ENCODE assay signal across 25 cellular contexts in the genomic region with DNA sequence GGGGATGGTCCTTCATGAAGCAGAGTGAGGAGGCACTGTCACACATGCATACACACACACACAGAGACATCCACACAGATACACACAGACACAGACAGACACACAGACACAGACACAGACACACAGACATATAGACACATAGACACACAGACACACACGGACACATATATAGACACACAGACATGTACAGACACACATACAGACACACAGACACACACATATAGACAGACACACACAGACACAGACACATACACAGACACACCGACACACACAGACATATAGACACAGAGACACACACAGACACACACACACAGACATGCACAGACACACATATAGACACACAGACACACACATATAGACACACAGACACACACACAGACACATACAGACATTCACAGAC.
"Had no signal": no experiment of that assay in that cellular context is flagged by ENCODE, and none has a peak within 500 bp of the region (broad histone marks: within the 10 kb centered on the region; RNA-seq: fewer than 3 reads in every experiment).

No MANE protein-coding gene starts in this region.

- H3K4me3 Mint-ChIP-seq: mesothelial cell of epicardium; naive B cell; natural killer cell; nephron progenitor cell; neural progenitor cell; stimulated activated effector memory CD8-positive, alpha-beta T cell treated with anti-CD3 and anti-CD28 coated beads, Interleukin-12 subunit alpha, Interleukin-12 subunit beta, amount 100 ng/mL, for 72 hours; stimulated activated naive CD8-positive, alpha-beta T cell treated with anti-CD3 and anti-CD28 coated beads, Interleukin-15, Interleukin-2, amounts not matched to agents 100 ng/mL and 50 ng/mL, for 24 hours had no signal

- H3K4me3 ChIP-seq: left ventricle myocardium inferior, lung, neural progenitor cell, ovary, prostate gland, sigmoid colon, spleen, suprapubic skin, thoracic aorta, tibial artery, upper lobe of right lung had no signal

- H3K27ac Mint-ChIP-seq: mesothelial cell of epicardium; naive B cell; natural killer cell; nephron progenitor cell; neural progenitor cell; stimulated activated effector memory CD8-positive, alpha-beta T cell treated with anti-CD3 and anti-CD28 coated beads, Interleukin-12 subunit alpha, Interleukin-12 subunit beta, amount 100 ng/mL, for 72 hours; stimulated activated naive CD8-positive, alpha-beta T cell treated with anti-CD3 and anti-CD28 coated beads, Interleukin-15, Interleukin-2, amounts not matched to agents 100 ng/mL and 50 ng/mL, for 24 hours had no signal

- H3K4me1 ChIP-seq: left ventricle myocardium inferior, neural progenitor cell, prostate gland, sigmoid colon, suprapubic skin, tibial artery, upper lobe of right lung had no signal

- H3K4me2 ChIP-seq: neural progenitor cell had no signal

- FAIRE-seq: small intestine had no signal

- H3K9me3 ChIP-seq: left ventricle myocardium inferior, ovary, prostate gland, sigmoid colon, spleen, suprapubic skin, thoracic aorta, tibial artery, upper lobe of right lung had no signal

- H3K27ac ChIP-seq: left ventricle myocardium inferior, neural progenitor cell, ovary, prostate gland, sigmoid colon, spleen, suprapubic skin, thoracic aorta, tibial artery, upper lobe of right lung had no signal

- H3K36me3 ChIP-seq: left ventricle myocardium inferior, neural progenitor cell, ovary, prostate gland, sigmoid colon, spleen, suprapubic skin, thoracic aorta, tibial artery, upper lobe of right lung had no signal

- H3K9me3 Mint-ChIP-seq: mesothelial cell of epicardium; natural killer cell; nephron progenitor cell; stimulated activated effector memory CD8-positive, alpha-beta T cell treated with anti-CD3 and anti-CD28 coated beads, Interleukin-12 subunit alpha, Interleukin-12 subunit beta, amount 100 ng/mL, for 72 hours; stimulated activated naive CD8-positive, alpha-beta T cell treated with anti-CD3 and anti-CD28 coated beads, Interleukin-15, Interleukin-2, amounts not matched to agents 100 ng/mL and 50 ng/mL, for 24 hours had no signal

- H2AFZ ChIP-seq: neural progenitor cell had no signal

- H3K9ac ChIP-seq: neural progenitor cell had no signal

- H3K27me3 ChIP-seq: neural progenitor cell, ovary had no signal

- ATAC-seq: natural killer cell; right cardiac atrium; stimulated activated effector memory CD8-positive, alpha-beta T cell treated with anti-CD3 and anti-CD28 coated beads, Interleukin-12 subunit alpha, Interleukin-12 subunit beta, amount 100 ng/mL, for 72 hours; upper lobe of right lung had no signal

- H3K36me3 Mint-ChIP-seq: mesothelial cell of epicardium; naive B cell; natural killer cell; neural progenitor cell; stimulated activated effector memory CD8-positive, alpha-beta T cell treated with anti-CD3 and anti-CD28 coated beads, Interleukin-12 subunit alpha, Interleukin-12 subunit beta, amount 100 ng/mL, for 72 hours had no signal

- H3K4me1 Mint-ChIP-seq: mesothelial cell of epicardium; natural killer cell; stimulated activated effector memory CD8-positive, alpha-beta T cell treated with anti-CD3 and anti-CD28 coated beads, Interleukin-12 subunit alpha, Interleukin-12 subunit beta, amount 100 ng/mL, for 72 hours had no signal

- DNase-seq: islet precursor cell; left ventricle myocardium inferior; mesendoderm; naive B cell; natural killer cell; nephron progenitor cell; ovary; retina; right cardiac atrium; sigmoid colon; small intestine; stimulated activated CD4-positive, alpha-beta T cell treated with anti-CD3 and anti-CD28 coated beads, Interleukin-4, amount 100 ng/mL, for 24 hours; stimulated activated naive CD4-positive, alpha-beta T cell; tibial artery; trophoblast cell; upper lobe of right lung had no signal
